Comparison of ENCODE assay signal across 1 cellular context in genomic region chr1:205500240-205501218, GRCh38.
TF ChIP-seq lines count a peak whose summit lies in the region.

No MANE protein-coding gene starts in this region.

TF ChIP-seq in HepG2, 621 proteins besides CTCF, POLR2A, EP300 and RAD21 (continued from another document and continues in another):
- TF ChIP-seq POLR2G (IDR thresholded peaks at IDR 0.05; ENCODE audit: low read depth, low read length) (no peak), ZNF850 (CRISPR knock-in tag; conservative IDR thresholded peaks at IDR 0.05) (no peak), GLMP (CRISPR knock-in tag; IDR thresholded peaks at IDR 0.05; ENCODE audit: borderline replicate concordance) (no peak), ZNF263 (CRISPR knock-in tag; IDR thresholded peaks at IDR 0.05) (0 out of 2 replicates have a peak, but pooled peaks have one; percentile 53), KDM1A (CRISPR knock-in tag; IDR thresholded peaks at IDR 0.05) (no peak), SCMH1 (CRISPR knock-in tag; IDR thresholded peaks at IDR 0.05; ENCODE audit: borderline replicate concordance) (no peak), ZNF33A (CRISPR knock-in tag; IDR thresholded peaks at IDR 0.05; ENCODE audit: borderline replicate concordance) (no peak), MTA3 (CRISPR knock-in tag; IDR thresholded peaks at IDR 0.05) (no peak), ZBTB7A (CRISPR knock-in tag; IDR thresholded peaks at IDR 0.05) (no peak), ELF3 (CRISPR knock-in tag; IDR thresholded peaks at IDR 0.05) (0 out of 2 replicates have a peak, but pooled peaks have one; percentile 19), ZNF225 (CRISPR knock-in tag; IDR thresholded peaks at IDR 0.05) (no peak), MBD4 (IDR thresholded peaks at IDR 0.05; ENCODE audit: borderline replicate concordance, low read length) (no peak), ZNF367 (CRISPR knock-in tag; IDR thresholded peaks at IDR 0.05; ENCODE audit: borderline replicate concordance) (no peak), ARNT2 (CRISPR knock-in tag; IDR thresholded peaks at IDR 0.05; ENCODE audit: low read depth) (no peak), TSC22D2 (CRISPR knock-in tag; IDR thresholded peaks at IDR 0.05; ENCODE audit: borderline replicate concordance) (no peak), PTBP1 (IDR thresholded peaks at IDR 0.05; ENCODE audit: low read depth, low read length, poor library complexity, severe bottlenecking) (no peak), SALL1 (CRISPR knock-in tag; IDR thresholded peaks at IDR 0.05) (0 out of 2 replicates have a peak, but pooled peaks have one; percentile 26), CENPT (CRISPR knock-in tag; IDR thresholded peaks at IDR 0.05; ENCODE audit: low read depth) (no peak), NCOR1 (IDR thresholded peaks at IDR 0.05; ENCODE audit: borderline replicate concordance, low read length) (no peak), ZNF607 (CRISPR knock-in tag; IDR thresholded peaks at IDR 0.05; ENCODE audit: borderline replicate concordance) (no peak), ZBTB26 (CRISPR knock-in tag; IDR thresholded peaks at IDR 0.05; ENCODE audit: borderline replicate concordance) (no peak), MXD1 (CRISPR knock-in tag; IDR thresholded peaks at IDR 0.05) (no peak), MTA1 (CRISPR knock-in tag; IDR thresholded peaks at IDR 0.05; ENCODE audit: borderline replicate concordance) (no peak), HDAC2 (CRISPR knock-in tag; IDR thresholded peaks at IDR 0.05) (peak; percentile 36; the same call in 1 of the 2 replicates), ZNF883 (CRISPR knock-in tag; IDR thresholded peaks at IDR 0.05; ENCODE audit: not compliant biosample characterization) (no peak), ARID4A (CRISPR knock-in tag; IDR thresholded peaks at IDR 0.05; ENCODE audit: borderline replicate concordance) (no peak), HOXA7 (CRISPR knock-in tag; IDR thresholded peaks at IDR 0.05) (no peak), ZNF382 (CRISPR knock-in tag; IDR thresholded peaks at IDR 0.05; ENCODE audit: borderline replicate concordance) (no peak), ZBTB21 (CRISPR knock-in tag; IDR thresholded peaks at IDR 0.05) (no peak), HOXD1 (CRISPR knock-in tag; IDR thresholded peaks at IDR 0.05) (no peak), DZIP1 (CRISPR knock-in tag; IDR thresholded peaks at IDR 0.05) (no peak), NFE2L1 (CRISPR knock-in tag; IDR thresholded peaks at IDR 0.05; ENCODE audit: borderline replicate concordance) (no peak), ZNF569 (CRISPR knock-in tag; IDR thresholded peaks at IDR 0.05; ENCODE audit: borderline replicate concordance) (no peak), ZNF839 (CRISPR knock-in tag; IDR thresholded peaks at IDR 0.05; ENCODE audit: borderline replicate concordance) (no peak), LBX2 (CRISPR knock-in tag; IDR thresholded peaks at IDR 0.05; ENCODE audit: borderline replicate concordance) (no peak), ZNF740 (CRISPR knock-in tag; IDR thresholded peaks at IDR 0.05) (no peak), ZFP36 (IDR thresholded peaks at IDR 0.05; ENCODE audit: borderline replicate concordance, low read depth, low read length, partially characterized antibody) (no peak), PHF21A (CRISPR knock-in tag; IDR thresholded peaks at IDR 0.05) (peak; percentile 45; the same call in 1 of the 2 replicates), SSRP1 (CRISPR knock-in tag; IDR thresholded peaks at IDR 0.05) (no peak)
- TF ChIP-seq, protein P1, sequence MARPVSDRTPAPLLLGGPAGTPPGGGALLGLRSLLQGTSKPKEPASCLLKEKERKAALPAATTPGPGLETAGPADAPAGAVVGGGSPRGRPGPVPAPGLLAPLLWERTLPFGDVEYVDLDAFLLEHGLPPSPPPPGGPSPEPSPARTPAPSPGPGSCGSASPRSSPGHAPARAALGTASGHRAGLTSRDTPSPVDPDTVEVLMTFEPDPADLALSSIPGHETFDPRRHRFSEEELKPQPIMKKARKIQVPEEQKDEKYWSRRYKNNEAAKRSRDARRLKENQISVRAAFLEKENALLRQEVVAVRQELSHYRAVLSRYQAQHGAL (CRISPR knock-in tag; IDR thresholded peaks at IDR 0.05; ENCODE audit: not compliant biosample characterization), result no peak
- TF ChIP-seq, protein P2, sequence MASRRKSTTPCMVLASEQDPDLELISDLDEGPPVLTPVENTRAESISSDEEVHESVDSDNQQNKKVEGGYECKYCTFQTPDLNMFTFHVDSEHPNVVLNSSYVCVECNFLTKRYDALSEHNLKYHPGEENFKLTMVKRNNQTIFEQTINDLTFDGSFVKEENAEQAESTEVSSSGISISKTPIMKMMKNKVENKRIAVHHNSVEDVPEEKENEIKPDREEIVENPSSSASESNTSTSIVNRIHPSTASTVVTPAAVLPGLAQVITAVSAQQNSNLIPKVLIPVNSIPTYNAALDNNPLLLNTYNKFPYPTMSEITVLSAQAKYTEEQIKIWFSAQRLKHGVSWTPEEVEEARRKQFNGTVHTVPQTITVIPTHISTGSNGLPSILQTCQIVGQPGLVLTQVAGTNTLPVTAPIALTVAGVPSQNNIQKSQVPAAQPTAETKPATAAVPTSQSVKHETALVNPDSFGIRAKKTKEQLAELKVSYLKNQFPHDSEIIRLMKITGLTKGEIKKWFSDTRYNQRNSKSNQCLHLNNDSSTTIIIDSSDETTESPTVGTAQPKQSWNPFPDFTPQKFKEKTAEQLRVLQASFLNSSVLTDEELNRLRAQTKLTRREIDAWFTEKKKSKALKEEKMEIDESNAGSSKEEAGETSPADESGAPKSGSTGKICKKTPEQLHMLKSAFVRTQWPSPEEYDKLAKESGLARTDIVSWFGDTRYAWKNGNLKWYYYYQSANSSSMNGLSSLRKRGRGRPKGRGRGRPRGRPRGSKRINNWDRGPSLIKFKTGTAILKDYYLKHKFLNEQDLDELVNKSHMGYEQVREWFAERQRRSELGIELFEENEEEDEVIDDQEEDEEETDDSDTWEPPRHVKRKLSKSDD (CRISPR knock-in tag; IDR thresholded peaks at IDR 0.05; ENCODE audit: low read depth), result no peak
- TF ChIP-seq, protein P3, sequence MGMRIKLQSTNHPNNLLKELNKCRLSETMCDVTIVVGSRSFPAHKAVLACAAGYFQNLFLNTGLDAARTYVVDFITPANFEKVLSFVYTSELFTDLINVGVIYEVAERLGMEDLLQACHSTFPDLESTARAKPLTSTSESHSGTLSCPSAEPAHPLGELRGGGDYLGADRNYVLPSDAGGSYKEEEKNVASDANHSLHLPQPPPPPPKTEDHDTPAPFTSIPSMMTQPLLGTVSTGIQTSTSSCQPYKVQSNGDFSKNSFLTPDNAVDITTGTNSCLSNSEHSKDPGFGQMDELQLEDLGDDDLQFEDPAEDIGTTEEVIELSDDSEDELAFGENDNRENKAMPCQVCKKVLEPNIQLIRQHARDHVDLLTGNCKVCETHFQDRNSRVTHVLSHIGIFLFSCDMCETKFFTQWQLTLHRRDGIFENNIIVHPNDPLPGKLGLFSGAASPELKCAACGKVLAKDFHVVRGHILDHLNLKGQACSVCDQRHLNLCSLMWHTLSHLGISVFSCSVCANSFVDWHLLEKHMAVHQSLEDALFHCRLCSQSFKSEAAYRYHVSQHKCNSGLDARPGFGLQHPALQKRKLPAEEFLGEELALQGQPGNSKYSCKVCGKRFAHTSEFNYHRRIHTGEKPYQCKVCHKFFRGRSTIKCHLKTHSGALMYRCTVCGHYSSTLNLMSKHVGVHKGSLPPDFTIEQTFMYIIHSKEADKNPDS (CRISPR knock-in tag; IDR thresholded peaks at IDR 0.05), result no peak
- TF ChIP-seq, protein P4, sequence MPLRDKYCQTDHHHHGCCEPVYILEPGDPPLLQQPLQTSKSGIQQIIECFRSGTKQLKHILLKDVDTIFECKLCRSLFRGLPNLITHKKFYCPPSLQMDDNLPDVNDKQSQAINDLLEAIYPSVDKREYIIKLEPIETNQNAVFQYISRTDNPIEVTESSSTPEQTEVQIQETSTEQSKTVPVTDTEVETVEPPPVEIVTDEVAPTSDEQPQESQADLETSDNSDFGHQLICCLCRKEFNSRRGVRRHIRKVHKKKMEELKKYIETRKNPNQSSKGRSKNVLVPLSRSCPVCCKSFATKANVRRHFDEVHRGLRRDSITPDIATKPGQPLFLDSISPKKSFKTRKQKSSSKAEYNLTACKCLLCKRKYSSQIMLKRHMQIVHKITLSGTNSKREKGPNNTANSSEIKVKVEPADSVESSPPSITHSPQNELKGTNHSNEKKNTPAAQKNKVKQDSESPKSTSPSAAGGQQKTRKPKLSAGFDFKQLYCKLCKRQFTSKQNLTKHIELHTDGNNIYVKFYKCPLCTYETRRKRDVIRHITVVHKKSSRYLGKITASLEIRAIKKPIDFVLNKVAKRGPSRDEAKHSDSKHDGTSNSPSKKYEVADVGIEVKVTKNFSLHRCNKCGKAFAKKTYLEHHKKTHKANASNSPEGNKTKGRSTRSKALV (CRISPR knock-in tag; IDR thresholded peaks at IDR 0.05), result no peak
